Comparison of ENCODE assay signal across 1 cellular context in the genomic region with DNA sequence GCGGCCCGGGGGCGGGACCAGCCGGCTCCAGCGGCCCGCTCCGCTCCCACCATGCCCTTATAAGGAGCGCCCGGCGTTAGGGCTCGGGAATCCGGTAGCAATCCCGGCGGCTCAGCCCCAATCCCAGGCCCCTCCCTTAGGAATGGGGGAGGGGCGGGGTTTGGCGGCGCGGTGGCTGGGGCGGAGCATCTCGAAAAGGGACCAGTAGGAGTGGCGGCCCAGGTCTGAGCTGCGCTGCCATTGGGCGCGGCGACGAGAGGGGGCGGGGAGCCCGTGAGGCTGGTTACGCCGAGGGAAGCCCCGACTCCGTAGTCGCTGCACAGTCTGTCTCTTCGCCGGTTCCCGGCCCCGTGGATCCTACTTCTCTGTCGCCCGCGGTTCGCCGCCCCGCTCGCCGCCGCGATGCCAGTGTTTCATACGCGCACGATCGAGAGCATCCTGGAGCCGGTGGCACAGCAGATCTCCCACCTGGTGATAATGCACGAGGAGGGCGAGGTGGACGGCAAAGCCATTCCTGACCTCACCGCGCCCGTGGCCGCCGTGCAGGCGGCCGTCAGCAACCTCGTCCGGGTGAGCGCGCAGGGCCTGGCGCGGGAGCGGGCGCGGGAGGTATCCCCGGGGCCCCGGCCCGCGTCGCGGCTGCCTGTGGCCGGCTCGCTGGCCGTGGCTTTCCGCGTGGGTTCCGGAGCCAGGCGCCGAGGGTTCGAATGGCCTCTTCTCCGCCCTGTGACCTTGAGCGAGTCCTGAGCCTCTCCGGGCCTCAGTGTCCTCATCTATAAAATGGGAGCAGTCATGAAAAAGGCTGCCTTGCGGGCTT.
A peak's percentile ranks its signal among the peaks of the same experiment; 100 is the strongest.
TF ChIP-seq lines count a peak whose summit lies in the region.

A gene (plus strand): TSS at position 311 of the 817 bp plus-strand sequence. CDS start 92 bp downstream, at position 403.

TF ChIP-seq in GM12878, 131 proteins besides CTCF, POLR2A, EP300 and RAD21 (continued from another document):
- TF ChIP-seq SIN3A (IDR thresholded peaks at IDR 0.05; ENCODE audit: low read depth, low read length) (0 out of 2 replicates have a peak, but pooled peaks have one; percentile 51), HCFC1 (IDR thresholded peaks at IDR 0.05; ENCODE audit: low read length) (no peak), CREM (IDR thresholded peaks at IDR 0.05; ENCODE audit: low read depth) (0 out of 2 replicates have a peak, but pooled peaks have one; percentile 12), JUND (IDR thresholded peaks at IDR 0.05; ENCODE audit: low read depth, low read length) (no peak), SREBF2 (IDR thresholded peaks at IDR 0.05; ENCODE audit: low read length) (no peak), CHD1 (IDR thresholded peaks at IDR 0.05; ENCODE audit: low read depth, low read length) (no peak), ATF7 (IDR thresholded peaks at IDR 0.05; ENCODE audit: low read depth) (no peak), ZSCAN29 (IDR thresholded peaks at IDR 0.05) (no peak), IKZF1 (conservative IDR thresholded peaks at IDR 0.05) (peak; percentile 82), GABPA (IDR thresholded peaks at IDR 0.05; ENCODE audit: low read depth) (no peak), ZNF274 (IDR thresholded peaks at IDR 0.05; ENCODE audit: insufficient read depth, insufficient read length) (no peak), RUNX3 (IDR thresholded peaks at IDR 0.05; ENCODE audit: low read length) (no peak), KAT2A (conservative IDR thresholded peaks at IDR 0.05; ENCODE audit: control insufficient read depth, low read depth, low read length) (no peak), BACH1 (IDR thresholded peaks at IDR 0.05; ENCODE audit: borderline replicate concordance) (peak; percentile 62; the same call in 1 of the 2 replicates), RBBP5 (conservative IDR thresholded peaks at IDR 0.05) (no peak), EZH2 (IDR thresholded peaks at IDR 0.05; ENCODE audit: borderline replicate concordance, control insufficient read depth, low read depth, low read length) (no peak), NR2C1 (IDR thresholded peaks at IDR 0.05) (0 out of 2 replicates have a peak, but pooled peaks have one; percentile 34), ASH2L (IDR thresholded peaks at IDR 0.05; ENCODE audit: borderline replicate concordance, low read depth) (0 out of 2 replicates have a peak, but pooled peaks have one; percentile 45)
- TF ChIP-seq, protein P1, sequence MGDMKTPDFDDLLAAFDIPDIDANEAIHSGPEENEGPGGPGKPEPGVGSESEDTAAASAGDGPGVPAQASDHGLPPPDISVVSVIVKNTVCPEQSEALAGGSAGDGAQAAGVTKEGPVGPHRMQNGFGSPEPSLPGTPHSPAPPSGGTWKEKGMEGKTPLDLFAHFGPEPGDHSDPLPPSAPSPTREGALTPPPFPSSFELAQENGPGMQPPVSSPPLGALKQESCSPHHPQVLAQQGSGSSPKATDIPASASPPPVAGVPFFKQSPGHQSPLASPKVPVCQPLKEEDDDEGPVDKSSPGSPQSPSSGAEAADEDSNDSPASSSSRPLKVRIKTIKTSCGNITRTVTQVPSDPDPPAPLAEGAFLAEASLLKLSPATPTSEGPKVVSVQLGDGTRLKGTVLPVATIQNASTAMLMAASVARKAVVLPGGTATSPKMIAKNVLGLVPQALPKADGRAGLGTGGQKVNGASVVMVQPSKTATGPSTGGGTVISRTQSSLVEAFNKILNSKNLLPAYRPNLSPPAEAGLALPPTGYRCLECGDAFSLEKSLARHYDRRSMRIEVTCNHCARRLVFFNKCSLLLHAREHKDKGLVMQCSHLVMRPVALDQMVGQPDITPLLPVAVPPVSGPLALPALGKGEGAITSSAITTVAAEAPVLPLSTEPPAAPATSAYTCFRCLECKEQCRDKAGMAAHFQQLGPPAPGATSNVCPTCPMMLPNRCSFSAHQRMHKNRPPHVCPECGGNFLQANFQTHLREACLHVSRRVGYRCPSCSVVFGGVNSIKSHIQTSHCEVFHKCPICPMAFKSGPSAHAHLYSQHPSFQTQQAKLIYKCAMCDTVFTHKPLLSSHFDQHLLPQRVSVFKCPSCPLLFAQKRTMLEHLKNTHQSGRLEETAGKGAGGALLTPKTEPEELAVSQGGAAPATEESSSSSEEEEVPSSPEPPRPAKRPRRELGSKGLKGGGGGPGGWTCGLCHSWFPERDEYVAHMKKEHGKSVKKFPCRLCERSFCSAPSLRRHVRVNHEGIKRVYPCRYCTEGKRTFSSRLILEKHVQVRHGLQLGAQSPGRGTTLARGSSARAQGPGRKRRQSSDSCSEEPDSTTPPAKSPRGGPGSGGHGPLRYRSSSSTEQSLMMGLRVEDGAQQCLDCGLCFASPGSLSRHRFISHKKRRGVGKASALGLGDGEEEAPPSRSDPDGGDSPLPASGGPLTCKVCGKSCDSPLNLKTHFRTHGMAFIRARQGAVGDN (IDR thresholded peaks at IDR 0.05): 0 out of 2 replicates have a peak, but pooled peaks have one; percentile 57
- TF ChIP-seq, protein P2, sequence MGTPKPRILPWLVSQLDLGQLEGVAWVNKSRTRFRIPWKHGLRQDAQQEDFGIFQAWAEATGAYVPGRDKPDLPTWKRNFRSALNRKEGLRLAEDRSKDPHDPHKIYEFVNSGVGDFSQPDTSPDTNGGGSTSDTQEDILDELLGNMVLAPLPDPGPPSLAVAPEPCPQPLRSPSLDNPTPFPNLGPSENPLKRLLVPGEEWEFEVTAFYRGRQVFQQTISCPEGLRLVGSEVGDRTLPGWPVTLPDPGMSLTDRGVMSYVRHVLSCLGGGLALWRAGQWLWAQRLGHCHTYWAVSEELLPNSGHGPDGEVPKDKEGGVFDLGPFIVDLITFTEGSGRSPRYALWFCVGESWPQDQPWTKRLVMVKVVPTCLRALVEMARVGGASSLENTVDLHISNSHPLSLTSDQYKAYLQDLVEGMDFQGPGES (IDR thresholded peaks at IDR 0.05): peak; percentile 15; the same call in 1 of the 2 replicates
- TF ChIP-seq, protein P3, sequence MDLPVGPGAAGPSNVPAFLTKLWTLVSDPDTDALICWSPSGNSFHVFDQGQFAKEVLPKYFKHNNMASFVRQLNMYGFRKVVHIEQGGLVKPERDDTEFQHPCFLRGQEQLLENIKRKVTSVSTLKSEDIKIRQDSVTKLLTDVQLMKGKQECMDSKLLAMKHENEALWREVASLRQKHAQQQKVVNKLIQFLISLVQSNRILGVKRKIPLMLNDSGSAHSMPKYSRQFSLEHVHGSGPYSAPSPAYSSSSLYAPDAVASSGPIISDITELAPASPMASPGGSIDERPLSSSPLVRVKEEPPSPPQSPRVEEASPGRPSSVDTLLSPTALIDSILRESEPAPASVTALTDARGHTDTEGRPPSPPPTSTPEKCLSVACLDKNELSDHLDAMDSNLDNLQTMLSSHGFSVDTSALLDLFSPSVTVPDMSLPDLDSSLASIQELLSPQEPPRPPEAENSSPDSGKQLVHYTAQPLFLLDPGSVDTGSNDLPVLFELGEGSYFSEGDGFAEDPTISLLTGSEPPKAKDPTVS (IDR thresholded peaks at IDR 0.05; ENCODE audit: low read depth, low read length): no peak
- TF ChIP-seq, protein P4, sequence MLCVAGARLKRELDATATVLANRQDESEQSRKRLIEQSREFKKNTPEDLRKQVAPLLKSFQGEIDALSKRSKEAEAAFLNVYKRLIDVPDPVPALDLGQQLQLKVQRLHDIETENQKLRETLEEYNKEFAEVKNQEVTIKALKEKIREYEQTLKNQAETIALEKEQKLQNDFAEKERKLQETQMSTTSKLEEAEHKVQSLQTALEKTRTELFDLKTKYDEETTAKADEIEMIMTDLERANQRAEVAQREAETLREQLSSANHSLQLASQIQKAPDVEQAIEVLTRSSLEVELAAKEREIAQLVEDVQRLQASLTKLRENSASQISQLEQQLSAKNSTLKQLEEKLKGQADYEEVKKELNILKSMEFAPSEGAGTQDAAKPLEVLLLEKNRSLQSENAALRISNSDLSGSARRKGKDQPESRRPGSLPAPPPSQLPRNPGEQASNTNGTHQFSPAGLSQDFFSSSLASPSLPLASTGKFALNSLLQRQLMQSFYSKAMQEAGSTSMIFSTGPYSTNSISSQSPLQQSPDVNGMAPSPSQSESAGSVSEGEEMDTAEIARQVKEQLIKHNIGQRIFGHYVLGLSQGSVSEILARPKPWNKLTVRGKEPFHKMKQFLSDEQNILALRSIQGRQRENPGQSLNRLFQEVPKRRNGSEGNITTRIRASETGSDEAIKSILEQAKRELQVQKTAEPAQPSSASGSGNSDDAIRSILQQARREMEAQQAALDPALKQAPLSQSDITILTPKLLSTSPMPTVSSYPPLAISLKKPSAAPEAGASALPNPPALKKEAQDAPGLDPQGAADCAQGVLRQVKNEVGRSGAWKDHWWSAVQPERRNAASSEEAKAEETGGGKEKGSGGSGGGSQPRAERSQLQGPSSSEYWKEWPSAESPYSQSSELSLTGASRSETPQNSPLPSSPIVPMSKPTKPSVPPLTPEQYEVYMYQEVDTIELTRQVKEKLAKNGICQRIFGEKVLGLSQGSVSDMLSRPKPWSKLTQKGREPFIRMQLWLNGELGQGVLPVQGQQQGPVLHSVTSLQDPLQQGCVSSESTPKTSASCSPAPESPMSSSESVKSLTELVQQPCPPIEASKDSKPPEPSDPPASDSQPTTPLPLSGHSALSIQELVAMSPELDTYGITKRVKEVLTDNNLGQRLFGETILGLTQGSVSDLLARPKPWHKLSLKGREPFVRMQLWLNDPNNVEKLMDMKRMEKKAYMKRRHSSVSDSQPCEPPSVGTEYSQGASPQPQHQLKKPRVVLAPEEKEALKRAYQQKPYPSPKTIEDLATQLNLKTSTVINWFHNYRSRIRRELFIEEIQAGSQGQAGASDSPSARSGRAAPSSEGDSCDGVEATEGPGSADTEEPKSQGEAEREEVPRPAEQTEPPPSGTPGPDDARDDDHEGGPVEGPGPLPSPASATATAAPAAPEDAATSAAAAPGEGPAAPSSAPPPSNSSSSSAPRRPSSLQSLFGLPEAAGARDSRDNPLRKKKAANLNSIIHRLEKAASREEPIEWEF (IDR thresholded peaks at IDR 0.05; ENCODE audit: insufficient replicate concordance, low read depth, low read length): no peak
- TF ChIP-seq, protein P5, sequence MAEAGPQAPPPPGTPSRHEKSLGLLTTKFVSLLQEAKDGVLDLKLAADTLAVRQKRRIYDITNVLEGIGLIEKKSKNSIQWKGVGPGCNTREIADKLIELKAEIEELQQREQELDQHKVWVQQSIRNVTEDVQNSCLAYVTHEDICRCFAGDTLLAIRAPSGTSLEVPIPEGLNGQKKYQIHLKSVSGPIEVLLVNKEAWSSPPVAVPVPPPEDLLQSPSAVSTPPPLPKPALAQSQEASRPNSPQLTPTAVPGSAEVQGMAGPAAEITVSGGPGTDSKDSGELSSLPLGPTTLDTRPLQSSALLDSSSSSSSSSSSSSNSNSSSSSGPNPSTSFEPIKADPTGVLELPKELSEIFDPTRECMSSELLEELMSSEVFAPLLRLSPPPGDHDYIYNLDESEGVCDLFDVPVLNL (IDR thresholded peaks at IDR 0.05; ENCODE audit: low read depth, low read length): no peak
TF ChIP-seq in GM12878: peak in this region for 34.
